ENCODE assay signal across 1 cellular context in genomic region chr3:173395412-173396181, GRCh38.
TF ChIP-seq lines count a peak whose summit lies in the region.

No MANE protein-coding gene starts in this region.

TF ChIP-seq in GM12878, 131 proteins besides CTCF, POLR2A, EP300 and RAD21 (continued from another document):
- TF ChIP-seq ZNF592 (IDR thresholded peaks at IDR 0.05) = no peak
- TF ChIP-seq ZBTB33 (IDR thresholded peaks at IDR 0.05) = no peak
- TF ChIP-seq REST (IDR thresholded peaks at IDR 0.05; ENCODE audit: low read depth, low read length) = no peak
- TF ChIP-seq TAF1 (IDR thresholded peaks at IDR 0.05; ENCODE audit: borderline replicate concordance, low read depth, low read length) = no peak
- no peak for TF ChIP-seq PBX3 (IDR thresholded peaks at IDR 0.05; ENCODE audit: insufficient replicate concordance, low read depth, low read length)
- TF ChIP-seq CBX5 (IDR thresholded peaks at IDR 0.05; ENCODE audit: low read depth) = no peak
- peak; percentile 65 for TF ChIP-seq USF1 (IDR thresholded peaks at IDR 0.05; ENCODE audit: borderline replicate concordance, extremely low read length, insufficient read depth, low read depth, low read length)
- TF ChIP-seq JUNB (IDR thresholded peaks at IDR 0.05) = no peak
- peak; percentile 22; the same call in 1 of the 2 replicates for TF ChIP-seq RAD51 (IDR thresholded peaks at IDR 0.05)
- TF ChIP-seq SIX5 (IDR thresholded peaks at IDR 0.05; ENCODE audit: low read depth, low read length, severe bottlenecking) = no peak
- TF ChIP-seq WRNIP1 (IDR thresholded peaks at IDR 0.05; ENCODE audit: borderline replicate concordance, low read depth, low read length) = no peak
- no peak for TF ChIP-seq EZH2 (IDR thresholded peaks at IDR 0.05; ENCODE audit: borderline replicate concordance, control insufficient read depth, low read depth, low read length)
- TF ChIP-seq IRF3 (IDR thresholded peaks at IDR 0.05) = no peak
- TF ChIP-seq SMARCA5 (IDR thresholded peaks at IDR 0.05) = no peak
- TF ChIP-seq SKIL (IDR thresholded peaks at IDR 0.05; ENCODE audit: low read depth, poor library complexity, severe bottlenecking) = no peak
- TF ChIP-seq LARP7 (IDR thresholded peaks at IDR 0.05) = no peak
- TF ChIP-seq SUPT20H (IDR thresholded peaks at IDR 0.05; ENCODE audit: borderline replicate concordance, control insufficient read depth, low read depth, low read length) = no peak
- TF ChIP-seq E2F8 (IDR thresholded peaks at IDR 0.05; ENCODE audit: low read depth, partially characterized antibody) = no peak
- no peak for TF ChIP-seq CUX1 (IDR thresholded peaks at IDR 0.05; ENCODE audit: insufficient replicate concordance, low read depth, low read length)
- no peak for TF ChIP-seq PML (IDR thresholded peaks at IDR 0.05; ENCODE audit: low read length)
TF ChIP-seq in GM12878: peak in this region for 5.
